Comparison of ENCODE assay signal across 8 cellular contexts in the genomic region with DNA sequence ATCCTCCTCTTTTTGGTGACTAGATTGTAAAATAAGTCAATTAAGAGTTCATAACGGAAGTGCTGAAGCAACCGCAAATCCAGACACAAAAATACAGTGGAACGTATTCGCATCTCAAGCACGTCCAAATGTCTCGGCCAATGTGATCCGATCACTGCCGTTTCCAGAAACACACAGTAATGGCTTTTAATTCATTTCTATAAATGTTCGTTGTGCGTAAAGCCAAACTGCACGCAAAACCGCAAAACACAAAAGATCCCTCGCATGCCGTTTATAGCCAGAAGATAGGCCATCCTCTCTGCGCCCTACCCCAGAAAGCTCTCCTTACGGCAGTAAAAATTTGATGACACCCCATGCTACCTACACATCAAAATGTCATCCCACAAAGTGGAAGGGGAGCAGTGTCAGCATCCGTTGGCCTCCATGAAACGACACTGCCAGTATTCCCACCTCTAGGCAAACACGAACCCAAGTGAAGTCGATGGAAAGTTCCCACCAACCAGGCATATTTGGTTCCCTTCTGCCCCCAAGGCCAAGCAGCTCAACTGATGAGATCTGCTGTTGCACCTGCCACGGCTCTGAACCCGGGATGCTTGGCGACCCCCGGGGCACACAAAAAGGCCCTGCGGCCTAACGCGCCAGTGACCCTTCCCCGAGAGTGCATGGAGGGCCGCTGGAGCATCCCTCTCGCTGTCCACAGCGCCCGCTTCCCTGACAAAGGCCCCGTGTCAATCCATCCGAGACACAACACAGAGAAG. TPM values are rescaled to one million over a fixed set of nuclear protein-coding genes. Genes with fewer than 3 reads are reported as not detected.
DNase-seq lines count a peak whose midpoint lies in the region; ATAC-seq and TF ChIP-seq lines count a peak whose summit lies in the region.

No MANE protein-coding gene starts in this region.

- H3K27ac Mint-ChIP-seq in activated T-cell treated with anti-CD3 and anti-CD28 coated beads, Interleukin-2, amount 50 U/mL, for 24 hours, result peak overlapping the region; percentile 95
- peak overlapping the region; percentile 92 for H3K27ac Mint-ChIP-seq in neural crest cell (ENCODE audit: unreplicated experiment)

- H3K4me3 ChIP-seq in SJSA1 (peak overlapping the region; percentile 99), esophagus muscularis mucosa (peak overlapping the region; percentile 92 to 99 (median 95))

- H3K4me1 ChIP-seq in SJSA1 (replicated peaks) (peaks cover 11% of the 10 kb centered on the region), esophagus muscularis mucosa (peaks cover 14 to 31% (median 27%) of the 10 kb centered on the region in 4 donors)

- H3K36me3 ChIP-seq in SJSA1, result peaks cover 10% of the 10 kb centered on the region
- no peaks in the 10 kb centered on the region for H3K36me3 ChIP-seq in esophagus muscularis mucosa

- 66% methylated on average over 24 of the region's 34 CpGs for WGBS in esophagus muscularis mucosa

- no peaks in the 10 kb centered on the region for H3K27me3 Mint-ChIP-seq in activated T-cell treated with anti-CD3 and anti-CD28 coated beads, Interleukin-2, amount 50 U/mL, for 24 hours
- no peaks in the 10 kb centered on the region for H3K27me3 Mint-ChIP-seq in neural crest cell (ENCODE audit: low read depth)

- H3K27ac ChIP-seq in SJSA1 (no peak overlapping the region), esophagus muscularis mucosa (replicated peaks in 1 of 4) (peak overlapping the region; percentile 82 to 91 (median 86))

- intact Hi-C loops in esophagus muscularis mucosa (cut with DNase I), result loop anchor here (10.0 kb wide), 2 partner anchors 186 to 436 kb away; no protein-coding TSS in a partner anchor

- H3K4me1 Mint-ChIP-seq in activated T-cell treated with anti-CD3 and anti-CD28 coated beads, Interleukin-2, amount 50 U/mL, for 24 hours (ENCODE audit: low read depth), result peaks cover 22% of the 10 kb centered on the region
- H3K4me1 Mint-ChIP-seq in neural crest cell, result peaks cover 25% of the 10 kb centered on the region

- H3K9me3 ChIP-seq in SJSA1 (replicated peaks) (no peaks in the 10 kb centered on the region), esophagus muscularis mucosa (no peaks in the 10 kb centered on the region)

- no peak for DNase-seq in activated T-cell treated with anti-CD3 and anti-CD28 coated beads, Interleukin-2, amount 50 U/mL, for 24 hours
- DNase-seq in activated T-cell treated with anti-CD3 and anti-CD28 coated beads for 4 hours (no peak), SJSA1 (ENCODE audit: low read depth in 1 of 2, low spot score in 2 of 2) (no peak), esophagus muscularis mucosa (ENCODE audit: extremely low spot score) (no peak), neural crest cell (ENCODE audit: low read depth, low spot score) (peak; percentile 12), NCI-H2196 treated with DMSO at 0.1 percent for 48 hours (lab: John Stamatoyannopoulos, UW; ENCODE audit: unreplicated experiment) (no peak), NCI-H1694 treated with DMSO at 0.1 percent for 48 hours (lab: John Stamatoyannopoulos, UW) (no peak)

- TF ChIP-seq CTCF in esophagus muscularis mucosa (IDR thresholded peaks at IDR 0.05) (no peak), neural crest cell (conservative IDR thresholded peaks at IDR 0.05) (no peak)

- ATAC-seq in HG02623 (IDR thresholded peaks at IDR 0.05; ENCODE audit: unreplicated experiment), result no peak

- no peak for TF ChIP-seq POLR2A in esophagus muscularis mucosa (IDR thresholded peaks at IDR 0.05; ENCODE audit: low read depth)

- peak overlapping the region; percentile 97 for H3K4me3 Mint-ChIP-seq in activated T-cell treated with anti-CD3 and anti-CD28 coated beads, Interleukin-2, amount 50 U/mL, for 24 hours
- peak overlapping the region; percentile 95 for H3K4me3 Mint-ChIP-seq in neural crest cell

- no peak for TF ChIP-seq EP300 in esophagus muscularis mucosa (IDR thresholded peaks at IDR 0.05)

- H3K9me3 Mint-ChIP-seq in activated T-cell treated with anti-CD3 and anti-CD28 coated beads, Interleukin-2, amount 50 U/mL, for 24 hours, result no peaks in the 10 kb centered on the region
- peaks cover 3% of the 10 kb centered on the region for H3K9me3 Mint-ChIP-seq in neural crest cell

- H3K27me3 ChIP-seq in SJSA1 (replicated peaks) (no peaks in the 10 kb centered on the region), esophagus muscularis mucosa (no peaks in the 10 kb centered on the region)

- H3K36me3 Mint-ChIP-seq in activated T-cell treated with anti-CD3 and anti-CD28 coated beads, Interleukin-2, amount 50 U/mL, for 24 hours (ENCODE audit: low read depth), result peaks cover 5% of the 10 kb centered on the region
- H3K36me3 Mint-ChIP-seq in neural crest cell (ENCODE audit: low read depth), result peaks cover 3% of the 10 kb centered on the region

RNA-seq across cellular contexts. Expression of gene HECTD4, which starts 1.4 kb away (rescaled TPM):
- total RNA-seq in SJSA1 (2014; rRNA removed; shearing (Covaris generic)), result 9.6 and 9.8 TPM in 2 replicates
- total RNA-seq in esophagus muscularis mucosa (10 to 100 TPM; 27.3 to 59.3 (median 44.9) TPM), neural crest cell (47.8 and 49.4 TPM in 2 replicates)

RNA-seq across cellular contexts. Expression of gene RPL6, which starts 28.6 kb away (rescaled TPM):
- 1,116 and 1,297 TPM in 2 replicates for total RNA-seq in SJSA1 (2014; rRNA removed; shearing (Covaris generic))
- 1,000 to 10,000 TPM in 3 of 4 donors, 100 to 1,000 TPM in 1; 946 to 1,705 (median 1,459) TPM for total RNA-seq in esophagus muscularis mucosa
- total RNA-seq in neural crest cell, result 1,997 and 2,075 TPM in 2 replicates

RNA-seq across cellular contexts. Expression of gene PTPN11, which starts 37.9 kb away (rescaled TPM):
- total RNA-seq in SJSA1 (2014; rRNA removed; shearing (Covaris generic)), result 88.8 and 124 TPM in 2 replicates
- total RNA-seq in esophagus muscularis mucosa (100 to 1,000 TPM; 132 to 142 (median 139) TPM), neural crest cell (91.8 and 92.1 TPM in 2 replicates)
